In genomic region chr11:82355313-82355823, GRCh38 we compare ENCODE assay signal across 7 cellular contexts.
"Had no signal": no experiment of that assay in that cellular context is flagged by ENCODE, and none has a peak within 500 bp of the region (broad histone marks: within the 10 kb centered on the region; RNA-seq: fewer than 3 reads in every experiment).

No MANE protein-coding gene starts in this region.

- ATAC-seq: HepG2, K562 had no signal

- H3K27ac ChIP-seq: HL-60, KMS-11 had no signal

- DNase-seq: IMR-90, KBM-7, KG1 had no signal
